In the genomic region with DNA sequence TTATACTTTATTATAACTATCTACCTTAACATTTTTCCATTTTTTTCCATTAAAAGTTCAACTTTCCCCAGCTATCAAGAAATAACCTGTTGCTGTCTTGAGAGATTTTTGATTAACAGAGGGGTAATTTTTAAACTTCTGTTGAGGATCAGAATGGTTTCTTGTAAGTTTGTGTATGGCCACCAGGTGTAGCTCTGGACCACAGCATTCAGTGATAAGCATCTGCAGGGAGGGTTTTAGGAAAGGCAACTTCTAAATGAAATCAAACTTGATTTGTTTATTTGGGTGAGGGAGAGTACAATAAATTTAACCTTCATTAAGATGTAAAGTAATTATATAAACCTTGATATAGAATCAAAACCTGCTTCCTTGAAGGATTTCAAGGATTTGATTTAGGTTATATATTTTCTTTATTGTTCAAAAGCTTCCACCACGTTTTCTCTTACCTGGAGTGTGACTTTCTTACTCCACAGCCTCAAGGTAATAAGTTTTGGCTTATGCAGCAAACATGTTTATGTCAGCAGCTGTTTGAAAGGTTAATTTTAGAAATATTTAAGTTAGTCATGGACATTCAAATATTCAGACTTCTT, we compare ENCODE assay signal across 8 cellular contexts.
DNase-seq lines count a peak whose midpoint lies in the region; ATAC-seq and TF ChIP-seq lines count a peak whose summit lies in the region.

No MANE protein-coding gene starts in this region.

- H3K36me3 ChIP-seq in upper lobe of left lung = no peaks in the 10 kb centered on the region

- no peak overlapping the region for H3K4me3 Mint-ChIP-seq in CD14-positive monocyte

- DNase-seq in CD14-positive monocyte (ENCODE audit: low spot score) = no peak
- peak; percentile 10 for DNase-seq in GM20000 (ENCODE audit: low spot score)
- peak; percentile 64 for DNase-seq in NCI-H748 (lab: John Stamatoyannopoulos, UW; ENCODE audit: unreplicated experiment)
- DNase-seq in dermis blood vessel endothelial cell = peak; percentile 38
- peak; percentile 10 for DNase-seq in pons (ENCODE audit: low spot score)
- no peak for DNase-seq in NCI-H446 (lab: John Stamatoyannopoulos, UW)
- DNase-seq in upper lobe of left lung = no peak

- peaks cover 0 to 2% (median 0%) of the 10 kb centered on the region in 7 donors for H3K9me3 Mint-ChIP-seq in CD14-positive monocyte

- no peak overlapping the region for H3K4me3 ChIP-seq in upper lobe of left lung

- TF ChIP-seq CTCF in CD14-positive monocyte (IDR thresholded peaks at IDR 0.05) (peak; percentile 16), GM20000 (IDR thresholded peaks at IDR 0.05; ENCODE audit: extremely low read depth, missing control alignments) (peak; percentile 14), upper lobe of left lung (IDR thresholded peaks at IDR 0.05) (peak in 3 of 6 experiments; percentile 24 to 34 (median 29))

- no peaks in the 10 kb centered on the region for H3K4me1 ChIP-seq in upper lobe of left lung

- H3K36me3 Mint-ChIP-seq in CD14-positive monocyte = no peaks in the 10 kb centered on the region

- no peak for TF ChIP-seq POLR2A in upper lobe of left lung (IDR thresholded peaks at IDR 0.05)

- no peak overlapping the region for H3K27ac ChIP-seq in upper lobe of left lung

- H3K27me3 Mint-ChIP-seq in CD14-positive monocyte (ENCODE audit: low read depth in 3 of 3) = peaks cover 0 to 4% (median 2%) of the 10 kb centered on the region in 3 donors

- intact Hi-C loops in CD14-positive monocyte (cut with micrococcal nuclease) = no loop called here

- no peak overlapping the region for H3K27ac Mint-ChIP-seq in CD14-positive monocyte

- WGBS in upper lobe of left lung, 2 donors = 56 to 59% methylated on average over 1 of the region's 1 CpG

- no peak for ATAC-seq in upper lobe of left lung (ENCODE audit: low FRiP score in 2 of 2)
- no peak for ATAC-seq in GM18867 (IDR thresholded peaks at IDR 0.05; ENCODE audit: unreplicated experiment)

- no peaks in the 10 kb centered on the region for H3K27me3 ChIP-seq in upper lobe of left lung

- H3K4me1 Mint-ChIP-seq in CD14-positive monocyte = no peaks in the 10 kb centered on the region

- H3K9me3 ChIP-seq in upper lobe of left lung = no peaks in the 10 kb centered on the region

- TF ChIP-seq EP300 in upper lobe of left lung (IDR thresholded peaks at IDR 0.05) = no peak

Comparison
In these comparisons a context has a peak if more than half of its experiments do, and no peak if none do; other contexts are left out.
1. DNase-seq: peak in GM20000 (single experiment), NCI-H748 (single experiment), dermis blood vessel endothelial cell (single experiment) and pons (single experiment); none in CD14-positive monocyte (single experiment), NCI-H446 (0 of 2) and upper lobe of left lung (0 of 2).